ENCODE assay signal across 20 cellular contexts in the genomic region with DNA sequence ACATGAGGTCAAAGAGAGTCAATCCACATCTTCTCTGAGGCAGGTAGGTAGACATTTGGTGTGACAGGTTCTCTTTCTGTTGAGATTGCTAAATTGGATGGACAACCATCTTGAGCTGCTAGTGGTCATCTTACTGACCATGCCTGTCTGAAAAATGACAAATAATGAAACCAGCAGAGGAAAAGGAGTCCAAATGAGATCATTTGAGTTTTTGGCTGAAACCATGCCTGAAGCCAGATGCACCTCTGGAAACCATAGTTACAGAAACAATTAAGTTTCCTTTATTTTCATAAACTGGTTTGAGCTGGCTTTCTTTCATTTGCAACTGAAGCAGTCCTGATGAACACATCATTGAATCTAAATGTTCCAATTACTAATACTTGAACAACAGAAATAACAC.
DNase-seq lines count a peak whose midpoint lies in the region; ATAC-seq, FAIRE-seq and TF ChIP-seq lines count a peak whose summit lies in the region.
"Had no signal": no experiment of that assay in that cellular context is flagged by ENCODE, and none has a peak within 500 bp of the region (broad histone marks: within the 10 kb centered on the region; RNA-seq: fewer than 3 reads in every experiment).

No MANE protein-coding gene starts in this region.

- no peak overlapping the region for H3K4me3 Mint-ChIP-seq in activated naive CD8-positive, alpha-beta T cell treated with anti-CD3 and anti-CD28 coated beads, Interleukin-2, amount 50 U/mL, for 24 hours
- H3K4me3 Mint-ChIP-seq: CD4-positive, alpha-beta T cell; HFFc6 had no signal

- H3K4me1 Mint-ChIP-seq in activated naive CD8-positive, alpha-beta T cell treated with anti-CD3 and anti-CD28 coated beads, Interleukin-2, amount 50 U/mL, for 24 hours, result peaks cover 17% of the 10 kb centered on the region

- ATAC-seq in GM12878 (peak; percentile 70), GM18498 (IDR thresholded peaks at IDR 0.05; ENCODE audit: unreplicated experiment) (no peak)
- no peak for ATAC-seq in activated naive CD8-positive, alpha-beta T cell treated with anti-CD3 and anti-CD28 coated beads, Interleukin-2, amount 50 U/mL, for 24 hours
- ATAC-seq: HCT116 had no signal

- no peak for TF ChIP-seq RAD21 in GM12878 (IDR thresholded peaks at IDR 0.05; ENCODE audit: insufficient read depth, low read depth, low read length)

- SMC1A ChIA-PET in GM12878 (lab: Charles Lee; ENCODE audit: uncharacterized antibody, unreplicated experiment), result no interaction called here

- H3K4me1 ChIP-seq in GM12878 (ENCODE audit: control insufficient read depth, insufficient read depth, low read length), result no peaks in the 10 kb centered on the region
- H3K4me1 ChIP-seq: Caco-2 had no signal

- TF ChIP-seq EP300 in GM12878 (IDR thresholded peaks at IDR 0.05; ENCODE audit: borderline replicate concordance in 1 of 2, control insufficient read depth in 1 of 2, low read depth in 2 of 2, low read length in 2 of 2), result no peak

- intact Hi-C loops in GM12878 (cut with micrococcal nuclease; ENCODE audit: unreplicated experiment), result no loop called here

- H3K79me2 ChIP-seq in GM12878 (ENCODE audit: control insufficient read depth, insufficient read depth, low read length), result no peaks in the 10 kb centered on the region

- no peak overlapping the region for H2AFZ ChIP-seq in GM12878 (ENCODE audit: control insufficient read depth, low read depth, low read length)

- H3K9ac ChIP-seq in GM12878 (ENCODE audit: control insufficient read depth, insufficient read depth, low read length), result no peak overlapping the region

- peaks cover 9% of the 10 kb centered on the region for H3K9me3 Mint-ChIP-seq in activated naive CD8-positive, alpha-beta T cell treated with anti-CD3 and anti-CD28 coated beads, Interleukin-2, amount 50 U/mL, for 24 hours
- H3K9me3 Mint-ChIP-seq: CD4-positive, alpha-beta T cell had no signal

- no peak overlapping the region for H3K27ac Mint-ChIP-seq in activated naive CD8-positive, alpha-beta T cell treated with anti-CD3 and anti-CD28 coated beads, Interleukin-2, amount 50 U/mL, for 24 hours
- H3K27ac Mint-ChIP-seq: CD4-positive, alpha-beta T cell; HFFc6 had no signal

- in situ Hi-C loops in GM12878 (cut with MboI), result no loop called here

- RAD21 ChIA-PET in GM12878 (lab: Charles Lee; ENCODE audit: unreplicated experiment), result no interaction called here

- H3K27me3 ChIP-seq in GM12878 (replicated peaks in 1 of 2; ENCODE audit: control insufficient read depth in 2 of 2, insufficient read depth in 2 of 2, low read length in 1 of 2), result no peaks in the 10 kb centered on the region

- no peak for TF ChIP-seq POLR2A in GM12878 (IDR thresholded peaks at IDR 0.05; ENCODE audit: low read depth, low read length)

- POLR2A ChIA-PET in GM12878 (lab: Charles Lee), result no interaction called here

- BruUV-seq in GM12878 (replicated peaks; lab: Mats Ljungman, UMichigan), result no TSS peak

- H4K20me1 ChIP-seq in GM12878 (ENCODE audit: control insufficient read depth, insufficient read depth), result no peaks in the 10 kb centered on the region

- peak; percentile 40 for DNase-seq in GM12865 (ENCODE audit: low read depth)
- DNase-seq in GM20000 (ENCODE audit: low spot score), result peak; percentile 23
- DNase-seq in GM12878 (ENCODE audit: low read depth, low spot score), result no peak
- no peak for DNase-seq in activated naive CD8-positive, alpha-beta T cell treated with anti-CD3 and anti-CD28 coated beads, Interleukin-2, amount 50 U/mL, for 24 hours
- DNase-seq in pons (ENCODE audit: low spot score), result no peak
- no peak for DNase-seq in Kasumi-1 (lab: John Stamatoyannopoulos, UW)
- DNase-seq: ACHN; Caco-2; CD4-positive, alpha-beta T cell; GOT3; H7; HFFc6 had no signal

- H3K4me3 ChIP-seq in GM12865 (ENCODE audit: low read depth, low read length) (no peak overlapping the region), GM12878 (no peak overlapping the region)

- peaks cover 28% of the 10 kb centered on the region for H3K36me3 Mint-ChIP-seq in activated naive CD8-positive, alpha-beta T cell treated with anti-CD3 and anti-CD28 coated beads, Interleukin-2, amount 50 U/mL, for 24 hours (ENCODE audit: low read depth)

- CTCF ChIA-PET in GM12878 (lab: Yijun Ruan, JAX), result no interaction called here

- FAIRE-seq in GM12878 (lab: Jason Lieb, UNC), result no peak
- FAIRE-seq: A204.1, D721Med, G401.6, GM12892 had no signal

- H3K27me3 Mint-ChIP-seq in activated naive CD8-positive, alpha-beta T cell treated with anti-CD3 and anti-CD28 coated beads, Interleukin-2, amount 50 U/mL, for 24 hours, result no peaks in the 10 kb centered on the region
- H3K27me3 Mint-ChIP-seq: CD4-positive, alpha-beta T cell had no signal

- TF ChIP-seq CTCF in GM12865 (IDR thresholded peaks at IDR 0.05; ENCODE audit: insufficient read depth, low read depth, low read length, missing control alignments) (no peak), GM20000 (IDR thresholded peaks at IDR 0.05; ENCODE audit: extremely low read depth, missing control alignments) (no peak), GM12878 (IDR thresholded peaks at IDR 0.05 in 2 of 3, conservative IDR thresholded peaks at IDR 0.05 in 1 of 3; ENCODE audit: control insufficient read depth in 2 of 3, extremely low read depth in 1 of 3, insufficient read depth in 1 of 3, low read depth in 3 of 3, low read length in 3 of 3) (no peak)

- no peaks in the 10 kb centered on the region for H3K36me3 ChIP-seq in GM12878 (ENCODE audit: control insufficient read depth in 2 of 2, insufficient read depth in 2 of 2, low read length in 1 of 2)

- H3K4me2 ChIP-seq in GM12878 (ENCODE audit: control insufficient read depth, insufficient read depth), result no peak overlapping the region

- H3K9me3 ChIP-seq in GM12878 (replicated peaks; ENCODE audit: control insufficient read depth, insufficient read depth, low read length), result no peaks in the 10 kb centered on the region; the same call in 1 of the 3 replicates
- H3K9me3 ChIP-seq: Caco-2 had no signal

- H3K27ac ChIP-seq in GM12878 (ENCODE audit: control insufficient read depth, insufficient read depth), result no peak overlapping the region
- H3K27ac ChIP-seq: C4-2B, HL-60 had no signal

TF ChIP-seq in GM12878, 131 proteins besides CTCF, POLR2A, EP300 and RAD21 (continues in another document):
- TF ChIP-seq, protein P1, sequence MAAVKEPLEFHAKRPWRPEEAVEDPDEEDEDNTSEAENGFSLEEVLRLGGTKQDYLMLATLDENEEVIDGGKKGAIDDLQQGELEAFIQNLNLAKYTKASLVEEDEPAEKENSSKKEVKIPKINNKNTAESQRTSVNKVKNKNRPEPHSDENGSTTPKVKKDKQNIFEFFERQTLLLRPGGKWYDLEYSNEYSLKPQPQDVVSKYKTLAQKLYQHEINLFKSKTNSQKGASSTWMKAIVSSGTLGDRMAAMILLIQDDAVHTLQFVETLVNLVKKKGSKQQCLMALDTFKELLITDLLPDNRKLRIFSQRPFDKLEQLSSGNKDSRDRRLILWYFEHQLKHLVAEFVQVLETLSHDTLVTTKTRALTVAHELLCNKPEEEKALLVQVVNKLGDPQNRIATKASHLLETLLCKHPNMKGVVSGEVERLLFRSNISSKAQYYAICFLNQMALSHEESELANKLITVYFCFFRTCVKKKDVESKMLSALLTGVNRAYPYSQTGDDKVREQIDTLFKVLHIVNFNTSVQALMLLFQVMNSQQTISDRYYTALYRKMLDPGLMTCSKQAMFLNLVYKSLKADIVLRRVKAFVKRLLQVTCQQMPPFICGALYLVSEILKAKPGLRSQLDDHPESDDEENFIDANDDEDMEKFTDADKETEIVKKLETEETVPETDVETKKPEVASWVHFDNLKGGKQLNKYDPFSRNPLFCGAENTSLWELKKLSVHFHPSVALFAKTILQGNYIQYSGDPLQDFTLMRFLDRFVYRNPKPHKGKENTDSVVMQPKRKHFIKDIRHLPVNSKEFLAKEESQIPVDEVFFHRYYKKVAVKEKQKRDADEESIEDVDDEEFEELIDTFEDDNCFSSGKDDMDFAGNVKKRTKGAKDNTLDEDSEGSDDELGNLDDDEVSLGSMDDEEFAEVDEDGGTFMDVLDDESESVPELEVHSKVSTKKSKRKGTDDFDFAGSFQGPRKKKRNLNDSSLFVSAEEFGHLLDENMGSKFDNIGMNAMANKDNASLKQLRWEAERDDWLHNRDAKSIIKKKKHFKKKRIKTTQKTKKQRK (IDR thresholded peaks at IDR 0.05; ENCODE audit: low read depth, low read length), result no peak
- TF ChIP-seq, protein P2, sequence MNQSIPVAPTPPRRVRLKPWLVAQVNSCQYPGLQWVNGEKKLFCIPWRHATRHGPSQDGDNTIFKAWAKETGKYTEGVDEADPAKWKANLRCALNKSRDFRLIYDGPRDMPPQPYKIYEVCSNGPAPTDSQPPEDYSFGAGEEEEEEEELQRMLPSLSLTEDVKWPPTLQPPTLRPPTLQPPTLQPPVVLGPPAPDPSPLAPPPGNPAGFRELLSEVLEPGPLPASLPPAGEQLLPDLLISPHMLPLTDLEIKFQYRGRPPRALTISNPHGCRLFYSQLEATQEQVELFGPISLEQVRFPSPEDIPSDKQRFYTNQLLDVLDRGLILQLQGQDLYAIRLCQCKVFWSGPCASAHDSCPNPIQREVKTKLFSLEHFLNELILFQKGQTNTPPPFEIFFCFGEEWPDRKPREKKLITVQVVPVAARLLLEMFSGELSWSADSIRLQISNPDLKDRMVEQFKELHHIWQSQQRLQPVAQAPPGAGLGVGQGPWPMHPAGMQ (IDR thresholded peaks at IDR 0.05; ENCODE audit: borderline replicate concordance), result no peak
- TF ChIP-seq SIX5 (IDR thresholded peaks at IDR 0.05; ENCODE audit: low read depth, low read length, severe bottlenecking) (no peak), JUNB (IDR thresholded peaks at IDR 0.05) (peak; percentile 56; the same call in 1 of the 2 replicates), YY1 (IDR thresholded peaks at IDR 0.05; ENCODE audit: low read depth, low read length) (0 out of 2 replicates have a peak, but pooled peaks have one; percentile 30)
- TF ChIP-seq, protein P3, sequence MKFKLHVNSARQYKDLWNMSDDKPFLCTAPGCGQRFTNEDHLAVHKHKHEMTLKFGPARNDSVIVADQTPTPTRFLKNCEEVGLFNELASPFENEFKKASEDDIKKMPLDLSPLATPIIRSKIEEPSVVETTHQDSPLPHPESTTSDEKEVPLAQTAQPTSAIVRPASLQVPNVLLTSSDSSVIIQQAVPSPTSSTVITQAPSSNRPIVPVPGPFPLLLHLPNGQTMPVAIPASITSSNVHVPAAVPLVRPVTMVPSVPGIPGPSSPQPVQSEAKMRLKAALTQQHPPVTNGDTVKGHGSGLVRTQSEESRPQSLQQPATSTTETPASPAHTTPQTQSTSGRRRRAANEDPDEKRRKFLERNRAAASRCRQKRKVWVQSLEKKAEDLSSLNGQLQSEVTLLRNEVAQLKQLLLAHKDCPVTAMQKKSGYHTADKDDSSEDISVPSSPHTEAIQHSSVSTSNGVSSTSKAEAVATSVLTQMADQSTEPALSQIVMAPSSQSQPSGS (IDR thresholded peaks at IDR 0.05; ENCODE audit: low read length), result no peak

Comparison
In these comparisons a context has a peak if more than half of its experiments do, and no peak if none do; other contexts are left out.
1. DNase-seq: peak in GM12865 (single experiment) and GM20000 (single experiment); none in GM12878 (single experiment), activated naive CD8-positive, alpha-beta T cell treated with anti-CD3 and anti-CD28 coated beads, Interleukin-2, amount 50 U/mL, for 24 hours (single experiment), pons (single experiment) and Kasumi-1 (0 of 2).